ENCODE assay signal across 13 cellular contexts in genomic region chr9:85258229-85258628, GRCh38.
DNase-seq lines count a peak whose midpoint lies in the region; ATAC-seq, FAIRE-seq and TF ChIP-seq lines count a peak whose summit lies in the region.
"Had no signal": no experiment of that assay in that cellular context is flagged by ENCODE, and none has a peak within 500 bp of the region (broad histone marks: within the 10 kb centered on the region; RNA-seq: fewer than 3 reads in every experiment).

No MANE protein-coding gene starts in this region.

- TF ChIP-seq EP300 in A549 (IDR thresholded peaks at IDR 0.05), result no peak

- CTCF ChIA-PET in A549 (lab: Yijun Ruan, JAX), result interaction anchor here (0.8 to 3.8 kb wide), 38 partner anchors 8 to 872 kb away, joined by 3 to 28 read pairs (median 4); partner anchors contain the start of gene NTRK2

- TF ChIP-seq RAD21 in A549 (conservative IDR thresholded peaks at IDR 0.05 in 1 of 2, IDR thresholded peaks at IDR 0.05 in 1 of 2), result no peak

- intact Hi-C loops in mucosa of descending colon (cut with DNase I, micrococcal nuclease), result loop anchor here in 1 of 2 donors (5.0 kb wide), 1 partner anchor 861 kb away; no protein-coding TSS in a partner anchor
- intact Hi-C loops in upper lobe of right lung (cut with DNase I), result no loop called here
- intact Hi-C loops in dorsolateral prefrontal cortex (cut with DNase I), result loop anchor here (2.0 to 10.0 kb wide), 9 partner anchors 113 to 863 kb away; partner anchors contain the start of gene NTRK2 (in 2 of the 2)

- no peak for TF ChIP-seq CTCF in A549 (IDR thresholded peaks at IDR 0.05)
- TF ChIP-seq CTCF in OCI-LY3 (IDR thresholded peaks at IDR 0.05; ENCODE audit: low read depth, low read length), result no peak
- TF ChIP-seq CTCF in mucosa of descending colon (IDR thresholded peaks at IDR 0.05), result no peak
- no peak for TF ChIP-seq CTCF in upper lobe of right lung (IDR thresholded peaks at IDR 0.05)
- TF ChIP-seq CTCF in dorsolateral prefrontal cortex (IDR thresholded peaks at IDR 0.05 in 54 of 56, conservative IDR thresholded peaks at IDR 0.05 in 2 of 56; ENCODE audit: low read depth in 1 of 56, partially characterized antibody in 56 of 56), result no peak

- no peak overlapping the region for H3K9ac ChIP-seq in OCI-LY3 (ENCODE audit: low read length)
- H3K9ac ChIP-seq: BLaER1 treated with 17β-estradiol and CSF1 and Interleukin-3, amounts not matched to agents 10 nM and 100 nM had no signal

- no peaks in the 10 kb centered on the region for H4K20me1 ChIP-seq in OCI-LY3 (ENCODE audit: insufficient read depth, low read length)
- H4K20me1 ChIP-seq: BLaER1 treated with 17β-estradiol and CSF1 and Interleukin-3, amounts not matched to agents 10 nM and 100 nM had no signal

- H3K79me2 ChIP-seq in OCI-LY3 (ENCODE audit: low read length), result no peaks in the 10 kb centered on the region

- H3K4me3 ChIP-seq in A549 (no peak overlapping the region), OCI-LY3 (ENCODE audit: low read length) (no peak overlapping the region), mucosa of descending colon (no peak overlapping the region), upper lobe of right lung (no peak overlapping the region), dorsolateral prefrontal cortex (peak overlapping the region in 1 of 59 donors; percentile 41)
- H3K4me3 ChIP-seq: BLaER1 treated with 17β-estradiol and CSF1 and Interleukin-3, amounts not matched to agents 10 nM and 100 nM had no signal

- H3K36me3 ChIP-seq in OCI-LY3 (replicated peaks; ENCODE audit: low read depth, low read length) (no peaks in the 10 kb centered on the region), mucosa of descending colon (ENCODE audit: low read depth) (no peaks in the 10 kb centered on the region), upper lobe of right lung (no peaks in the 10 kb centered on the region)
- H3K36me3 ChIP-seq: BLaER1 treated with 17β-estradiol and CSF1 and Interleukin-3, amounts not matched to agents 10 nM and 100 nM had no signal

- POLR2A ChIA-PET in A549 (lab: Yijun Ruan, JAX), result no interaction called here

- H3K36me3 Mint-ChIP-seq in T-helper 17 cell (ENCODE audit: low read depth), result no peaks in the 10 kb centered on the region

- H3K27ac Mint-ChIP-seq in T-helper 17 cell, result no peak overlapping the region
- H3K27ac Mint-ChIP-seq: CD4-positive, alpha-beta T cell; HFFc6 had no signal

- no peak for TF ChIP-seq POLR2A in A549 (IDR thresholded peaks at IDR 0.05; ENCODE audit: low read length)

- peak overlapping the region; percentile 44; the same call in 2 of the 3 replicates for H3K4me2 ChIP-seq in A549
- H3K4me2 ChIP-seq in OCI-LY3 (ENCODE audit: low read length), result peak overlapping the region; percentile 97

- no peak overlapping the region for H3K4me3 Mint-ChIP-seq in T-helper 17 cell
- H3K4me3 Mint-ChIP-seq: CD4-positive, alpha-beta T cell; HFFc6 had no signal

- H3K4me1 ChIP-seq in A549, result no peaks in the 10 kb centered on the region
- peaks cover 14% of the 10 kb centered on the region for H3K4me1 ChIP-seq in OCI-LY3 (ENCODE audit: low read length)
- peaks cover 11% of the 10 kb centered on the region for H3K4me1 ChIP-seq in mucosa of descending colon (ENCODE audit: low read depth)
- no peaks in the 10 kb centered on the region for H3K4me1 ChIP-seq in upper lobe of right lung

- no peak for FAIRE-seq in A549 (lab: Jason Lieb, UNC)
- FAIRE-seq: GM12891 had no signal

- 0 out of 2 replicates have a peak overlapping the region, but pooled peaks have one; percentile 29 for H2AFZ ChIP-seq in OCI-LY3 (ENCODE audit: low read depth, low read length)

- DNase-seq in A549 (ENCODE audit: low read depth in 1 of 2, low spot score in 1 of 2) (no peak), mucosa of descending colon (peak; percentile 53 to 69 (median 57)), upper lobe of right lung (no peak), dorsolateral prefrontal cortex (no peak), T-helper 17 cell (no peak), NCI-H1092 (lab: John Stamatoyannopoulos, UW) (no peak)
- DNase-seq: CD4-positive, alpha-beta T cell; HCEC 1CT had no signal

- H3K9me3 ChIP-seq in A549, result no peaks in the 10 kb centered on the region
- H3K9me3 ChIP-seq in OCI-LY3 (ENCODE audit: insufficient read depth, low read length), result no peaks in the 10 kb centered on the region
- no peaks in the 10 kb centered on the region for H3K9me3 ChIP-seq in mucosa of descending colon
- H3K9me3 ChIP-seq in upper lobe of right lung, result no peaks in the 10 kb centered on the region
- no peaks in the 10 kb centered on the region for H3K9me3 ChIP-seq in T-helper 17 cell (ENCODE audit: control insufficient read depth, low read length, poor library complexity, severe bottlenecking)

- no peak for ATAC-seq in A549
- peak; percentile 74 for ATAC-seq in esophagus mucosa
- ATAC-seq in mucosa of descending colon, result peak; percentile 97
- ATAC-seq in upper lobe of right lung, result no peak
- no peak for ATAC-seq in T-helper 17 cell

- H3K4me1 Mint-ChIP-seq in T-helper 17 cell, result no peaks in the 10 kb centered on the region

- H3K27ac ChIP-seq in A549 (no peak overlapping the region), OCI-LY3 (ENCODE audit: low read length) (no peak overlapping the region), upper lobe of right lung (no peak overlapping the region), dorsolateral prefrontal cortex (peak overlapping the region in 5 of 59 donors; percentile 5 to 57 (median 44))
- H3K27ac ChIP-seq: BLaER1 treated with 17β-estradiol and CSF1 and Interleukin-3, amounts not matched to agents 10 nM and 100 nM had no signal

- H3K27me3 ChIP-seq in OCI-LY3 (ENCODE audit: low read depth, low read length), result peaks cover 6% of the 10 kb centered on the region; the same call in 1 of the 2 replicates
- no peaks in the 10 kb centered on the region for H3K27me3 ChIP-seq in upper lobe of right lung
- H3K27me3 ChIP-seq in dorsolateral prefrontal cortex, result no peaks in the 10 kb centered on the region

- H3K27me3 Mint-ChIP-seq in T-helper 17 cell, result peaks cover 16% of the 10 kb centered on the region

- WGBS in A549 (ENCODE audit: missing lambda C conversion rate), result 32% methylated on average over 7 of the region's 7 CpGs

TF ChIP-seq in A549, 52 proteins besides CTCF, POLR2A, EP300 and RAD21:
- TF ChIP-seq GATA3 (IDR thresholded peaks at IDR 0.05; ENCODE audit: borderline replicate concordance), result no peak

Comparison
In these comparisons a context has a peak if more than half of its experiments do, and no peak if none do; other contexts are left out.
1. ATAC-seq: peak in esophagus mucosa (single experiment) and mucosa of descending colon (single experiment); none in A549 (0 of 2), upper lobe of right lung (single experiment) and T-helper 17 cell (single experiment).
2. DNase-seq: peak in mucosa of descending colon (3 of 3); none in A549 (0 of 2), upper lobe of right lung (single experiment), dorsolateral prefrontal cortex (0 of 10), T-helper 17 cell (0 of 3) and NCI-H1092 (single experiment).